Comparison of ENCODE assay signal across 8 cellular contexts in genomic region chr9:87324613-87325194, GRCh38.
DNase-seq lines count a peak whose midpoint lies in the region; ATAC-seq and TF ChIP-seq lines count a peak whose summit lies in the region.

No MANE protein-coding gene starts in this region.

- H3K4me1 ChIP-seq in left lung: no peaks in the 10 kb centered on the region

- H3K9me3 Mint-ChIP-seq in chondrocyte (ENCODE audit: low read depth): no peaks in the 10 kb centered on the region
- H3K9me3 Mint-ChIP-seq in activated naive CD4-positive, alpha-beta T cell treated with anti-CD3 and anti-CD28 coated beads, Interleukin-2, amount 50 U/mL, for 72 hours: no peaks in the 10 kb centered on the region

- H3K36me3 Mint-ChIP-seq in chondrocyte (ENCODE audit: low read depth): no peaks in the 10 kb centered on the region
- H3K36me3 Mint-ChIP-seq in activated naive CD4-positive, alpha-beta T cell treated with anti-CD3 and anti-CD28 coated beads, Interleukin-2, amount 50 U/mL, for 72 hours: no peaks in the 10 kb centered on the region

- ATAC-seq in HG02623 (IDR thresholded peaks at IDR 0.05; ENCODE audit: unreplicated experiment): peak; percentile 55
- ATAC-seq in left lung: peak; percentile 89
- ATAC-seq in activated CD4-positive, CD25-positive, alpha-beta regulatory T cell treated with anti-CD3 and anti-CD28 coated beads, Interleukin-2, amount 50 U/mL, for 24 hours: no peak
- no peak for ATAC-seq in GM19467 (IDR thresholded peaks at IDR 0.05; ENCODE audit: unreplicated experiment)
- no peak for ATAC-seq in activated naive CD4-positive, alpha-beta T cell treated with anti-CD3 and anti-CD28 coated beads, Interleukin-2, amount 50 U/mL, for 72 hours

- no peaks in the 10 kb centered on the region for H3K36me3 ChIP-seq in left lung

- H3K27me3 Mint-ChIP-seq in chondrocyte (ENCODE audit: low read depth): no peaks in the 10 kb centered on the region

- H3K27me3 ChIP-seq in left lung: no peaks in the 10 kb centered on the region

- H3K27ac ChIP-seq in left lung: no peak overlapping the region

- no peak overlapping the region for H3K27ac Mint-ChIP-seq in chondrocyte (ENCODE audit: unreplicated experiment)
- no peak overlapping the region for H3K27ac Mint-ChIP-seq in activated naive CD4-positive, alpha-beta T cell treated with anti-CD3 and anti-CD28 coated beads, Interleukin-2, amount 50 U/mL, for 72 hours

- peak; percentile 98 for TF ChIP-seq CTCF in chondrocyte (IDR thresholded peaks at IDR 0.05)
- peak; percentile 68 to 73 for TF ChIP-seq CTCF in left lung (IDR thresholded peaks at IDR 0.05)

- intact Hi-C loops in left lung (cut with DNase I): loop anchor here in 1 of 2 donors (5.0 kb wide), 1 partner anchor 837 kb away; no protein-coding TSS in a partner anchor

- no peak overlapping the region for H3K4me3 Mint-ChIP-seq in chondrocyte (ENCODE audit: unreplicated experiment)

- peaks cover 45% of the 10 kb centered on the region for H3K4me1 Mint-ChIP-seq in chondrocyte (ENCODE audit: low read depth)

- H3K9me3 ChIP-seq in left lung: no peaks in the 10 kb centered on the region

- peak; percentile 67 for DNase-seq in Daoy (ENCODE audit: low read depth)
- DNase-seq in NCI-H748 (lab: John Stamatoyannopoulos, UW; ENCODE audit: unreplicated experiment): peak; percentile 61
- no peak for DNase-seq in chondrocyte (ENCODE audit: low spot score)
- no peak for DNase-seq in left lung
- DNase-seq in activated naive CD4-positive, alpha-beta T cell treated with anti-CD3 and anti-CD28 coated beads, Interleukin-2, amount 50 U/mL, for 72 hours (ENCODE audit: low spot score in 2 of 2): no peak

- no peak overlapping the region for H3K4me3 ChIP-seq in left lung

Comparison
In these comparisons a context has a peak if more than half of its experiments do, and no peak if none do; other contexts are left out.
1. DNase-seq: peak in Daoy (single experiment) and NCI-H748 (single experiment); none in chondrocyte (single experiment), left lung (0 of 2) and activated naive CD4-positive, alpha-beta T cell treated with anti-CD3 and anti-CD28 coated beads, Interleukin-2, amount 50 U/mL, for 72 hours (0 of 2).
2. ATAC-seq: peak in HG02623 (single experiment) and left lung (single experiment); none in activated CD4-positive, CD25-positive, alpha-beta regulatory T cell treated with anti-CD3 and anti-CD28 coated beads, Interleukin-2, amount 50 U/mL, for 24 hours (0 of 2), GM19467 (single experiment) and activated naive CD4-positive, alpha-beta T cell treated with anti-CD3 and anti-CD28 coated beads, Interleukin-2, amount 50 U/mL, for 72 hours (0 of 2).